12 cellular contexts compared by ENCODE assay signal in the genomic region with DNA sequence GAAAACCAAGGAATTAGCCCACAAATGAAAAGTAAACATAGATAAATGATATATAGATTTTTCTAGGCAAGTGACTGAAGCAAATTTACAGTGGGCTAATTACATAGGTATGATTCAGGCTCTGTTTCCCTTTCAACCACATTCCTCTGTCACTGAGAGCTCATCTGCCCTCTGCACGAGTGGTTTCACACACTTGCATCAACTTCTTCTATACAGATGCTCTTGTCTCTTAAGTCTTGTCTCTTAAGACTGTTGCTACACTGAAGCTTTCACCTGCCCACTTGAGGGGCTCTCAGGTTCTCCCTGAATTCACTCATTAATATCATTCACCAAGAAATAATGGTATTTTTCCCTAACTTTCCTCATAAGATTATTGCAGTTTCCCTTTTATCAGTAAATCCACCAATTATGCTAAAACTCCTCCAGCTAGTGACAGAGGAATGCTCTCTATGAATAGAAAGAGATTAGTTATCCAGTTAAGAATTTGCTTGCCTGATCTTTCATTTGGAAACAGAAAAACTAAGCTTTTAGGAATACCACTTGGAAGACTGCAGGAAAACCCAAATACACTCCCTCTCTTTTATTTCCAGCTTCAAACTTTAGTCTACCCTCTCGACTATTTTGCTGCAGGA.
DNase-seq lines count a peak whose midpoint lies in the region; ATAC-seq and TF ChIP-seq lines count a peak whose summit lies in the region.
"Had no signal": no experiment of that assay in that cellular context is flagged by ENCODE, and none has a peak within 500 bp of the region (broad histone marks: within the 10 kb centered on the region; RNA-seq: fewer than 3 reads in every experiment).

No MANE protein-coding gene starts in this region.

- H2BK120ac ChIP-seq in neuronal stem cell (ENCODE audit: low read depth, low read length), result no peak overlapping the region

- no CpG with 5 or more reads among the region's 2 CpGs for WGBS in neuronal stem cell (ENCODE audit: extremely low coverage in 2 of 2, insufficient read length in 2 of 2, insufficient replicate concordance in 1 of 2), 2 donors

- no peaks in the 10 kb centered on the region for H3K9me2 ChIP-seq in GM23338 (ENCODE audit: insufficient read depth)

- H3K36me3 Mint-ChIP-seq in GM23338 (ENCODE audit: low read depth), result peaks cover 19% of the 10 kb centered on the region; the same call in 2 of the 3 replicates

- peaks cover 5% of the 10 kb centered on the region for H3K27me3 Mint-ChIP-seq in GM23338 (ENCODE audit: insufficient read depth, low read depth, poor library complexity)

- H3K27ac ChIP-seq in GM23338 (ENCODE audit: low read depth), result peak overlapping the region; percentile 21; the same call in 1 of the 2 replicates
- H3K27ac ChIP-seq in HUES48 (ENCODE audit: low read depth, low read length), result peak overlapping the region; percentile 70
- peak overlapping the region; percentile 53 for H3K27ac ChIP-seq in neuronal stem cell (replicated peaks; ENCODE audit: low read length)
- H3K27ac ChIP-seq: 22Rv1, neutrophil had no signal

- H3K27me3 ChIP-seq in GM23338 (ENCODE audit: insufficient read depth), result no peaks in the 10 kb centered on the region
- no peaks in the 10 kb centered on the region for H3K27me3 ChIP-seq in HUES48 (ENCODE audit: control insufficient read depth, insufficient read depth, low read length)
- no peaks in the 10 kb centered on the region for H3K27me3 ChIP-seq in neuronal stem cell (ENCODE audit: control insufficient read depth in 3 of 3, insufficient read depth in 3 of 3, low read depth in 1 of 3, low read length in 3 of 3)
- H3K27me3 ChIP-seq: neutrophil had no signal

- H4K20me1 ChIP-seq in GM23338 (replicated peaks; ENCODE audit: insufficient read depth), result no peaks in the 10 kb centered on the region

- H3K4me2 ChIP-seq in GM23338 (0 out of 2 replicates have a peak overlapping the region, but pooled peaks have one; percentile 10), neuronal stem cell (ENCODE audit: insufficient read depth, low read length, poor library complexity, severe bottlenecking) (no peak overlapping the region)

- no peak overlapping the region for H4K8ac ChIP-seq in neuronal stem cell (ENCODE audit: low read depth, low read length)

- H3K9me3 ChIP-seq in HUES48 (ENCODE audit: control insufficient read depth, insufficient read depth, low read length) (0 out of 2 replicates have a peak, but pooled peaks cover 6% of the 10 kb centered on the region), neuronal stem cell (replicated peaks in 1 of 2; ENCODE audit: control insufficient read depth in 2 of 2, insufficient read depth in 1 of 2, low read depth in 1 of 2, low read length in 2 of 2) (peaks cover 0 to 2% of the 10 kb centered on the region in 2 donors)
- H3K9me3 ChIP-seq: neutrophil had no signal

- H2BK15ac ChIP-seq in neuronal stem cell (ENCODE audit: low read length), result no peak overlapping the region

- peaks cover 70% of the 10 kb centered on the region for H3K79me2 ChIP-seq in GM23338 (replicated peaks; ENCODE audit: insufficient read depth)

- H3K4me1 ChIP-seq in GM23338 (ENCODE audit: insufficient read depth), result peaks cover 44% of the 10 kb centered on the region
- peaks cover 54% of the 10 kb centered on the region for H3K4me1 ChIP-seq in HUES48 (ENCODE audit: control insufficient read depth, insufficient read depth, low read length)
- peaks cover 0 to 13% of the 10 kb centered on the region in 2 donors for H3K4me1 ChIP-seq in neuronal stem cell (ENCODE audit: control insufficient read depth in 2 of 2, insufficient read depth in 1 of 2, low read depth in 1 of 2, low read length in 2 of 2)

- H4K91ac ChIP-seq in neuronal stem cell (ENCODE audit: low read depth, low read length, poor library complexity), result no peak overlapping the region

- no peak overlapping the region for H3K18ac ChIP-seq in neuronal stem cell (ENCODE audit: low read length)

- no peak overlapping the region for H3K23ac ChIP-seq in neuronal stem cell (ENCODE audit: low read depth, low read length, poor library complexity)

- H3F3A ChIP-seq in GM23338 (replicated peaks; ENCODE audit: low read depth), result no peaks in the 10 kb centered on the region

- no peaks in the 10 kb centered on the region for H3K79me1 ChIP-seq in neuronal stem cell (ENCODE audit: low read depth, low read length)

- H3K27ac Mint-ChIP-seq in GM23338, result no peak overlapping the region
- H3K27ac Mint-ChIP-seq: activated naive CD4-positive, alpha-beta T cell treated with anti-CD3 and anti-CD28 coated beads, Interleukin-2, amount 50 U/mL, for 24 hours had no signal

- H3K4ac ChIP-seq in neuronal stem cell (ENCODE audit: low read length), result no peak overlapping the region

- H3K14ac ChIP-seq in neuronal stem cell (ENCODE audit: low read length), result no peak overlapping the region

- no peak overlapping the region for H2AFZ ChIP-seq in GM23338
- no peak overlapping the region for H2AFZ ChIP-seq in neuronal stem cell (ENCODE audit: low read length)

- H3K36me3 ChIP-seq in GM23338 (ENCODE audit: insufficient read depth) (no peaks in the 10 kb centered on the region), HUES48 (ENCODE audit: control insufficient read depth, insufficient read depth, low read length) (no peaks in the 10 kb centered on the region), neuronal stem cell (replicated peaks in 1 of 2; ENCODE audit: control insufficient read depth in 2 of 2, insufficient read depth in 2 of 2, low read length in 2 of 2) (peaks cover 0 to 2% of the 10 kb centered on the region in 2 donors)
- H3K36me3 ChIP-seq: neutrophil had no signal

- H3K9me3 Mint-ChIP-seq in GM23338, result peaks cover 16% of the 10 kb centered on the region
- H3K9me3 Mint-ChIP-seq: activated naive CD4-positive, alpha-beta T cell treated with anti-CD3 and anti-CD28 coated beads, Interleukin-2, amount 50 U/mL, for 24 hours had no signal

- TF ChIP-seq CTCF in GM23338 (conservative IDR thresholded peaks at IDR 0.05; ENCODE audit: low read depth in 2 of 2), result no peak

- H2BK12ac ChIP-seq in neuronal stem cell (ENCODE audit: low read length), result no peak overlapping the region

- no peak overlapping the region for H3K4me3 Mint-ChIP-seq in GM23338
- H3K4me3 Mint-ChIP-seq: activated naive CD4-positive, alpha-beta T cell treated with anti-CD3 and anti-CD28 coated beads, Interleukin-2, amount 50 U/mL, for 24 hours had no signal

- DNase-seq in DMS 273 (lab: John Stamatoyannopoulos, UW; ENCODE audit: unreplicated experiment) (peak; percentile 27), DMS 273 treated with DMSO at 0.1 percent for 48 hours (lab: John Stamatoyannopoulos, UW) (no peak), GM23338 (ENCODE audit: low spot score) (no peak), neuronal stem cell (ENCODE audit: low spot score) (no peak), NCI-H446 (lab: John Stamatoyannopoulos, UW) (no peak), KBM-7 (no peak)
- DNase-seq: NCI-H1436 treated with DMSO at 0.1 percent for 48 hours had no signal

- H2BK5ac ChIP-seq in neuronal stem cell (ENCODE audit: low read length), result no peak overlapping the region

- in situ Hi-C loops in KBM-7 (cut with MboI; ENCODE audit: low pct_unique_long_range_greater_than_20kb, low sequenced_read_pairs), result no loop called here

- H3K4me3 ChIP-seq in GM23338 (no peak overlapping the region), HUES48 (ENCODE audit: low read depth, low read length) (no peak overlapping the region), neuronal stem cell (ENCODE audit: low read length in 2 of 2) (no peak overlapping the region)

- H3K4me1 Mint-ChIP-seq in GM23338, result peaks cover 35% of the 10 kb centered on the region
- H3K4me1 Mint-ChIP-seq: activated naive CD4-positive, alpha-beta T cell treated with anti-CD3 and anti-CD28 coated beads, Interleukin-2, amount 50 U/mL, for 24 hours had no signal

- H3K9ac ChIP-seq in HUES48 (ENCODE audit: low read depth, low read length), result no peak overlapping the region
- H3K9ac ChIP-seq in neuronal stem cell (ENCODE audit: low read depth, low read length, poor library complexity), result no peak overlapping the region

- ATAC-seq in GM23338 (peak; percentile 47; the same call in 2 of the 3 replicates), GM21786 (IDR thresholded peaks at IDR 0.05; ENCODE audit: unreplicated experiment) (no peak)

- H2AK5ac ChIP-seq in neuronal stem cell (ENCODE audit: low read depth, low read length), result no peak overlapping the region

TF ChIP-seq in GM23338, 12 proteins besides CTCF, POLR2A, EP300 and RAD21 (continues in another document):
- TF ChIP-seq CREB1 (CRISPR knock-in tag; IDR thresholded peaks at IDR 0.05; ENCODE audit: low read depth) (no peak), EZH2phosphoT487 (IDR thresholded peaks at IDR 0.05; ENCODE audit: unreplicated experiment) (no peak), JUNB (IDR thresholded peaks at IDR 0.05; ENCODE audit: unreplicated experiment) (no peak)
- TF ChIP-seq, protein P1, sequence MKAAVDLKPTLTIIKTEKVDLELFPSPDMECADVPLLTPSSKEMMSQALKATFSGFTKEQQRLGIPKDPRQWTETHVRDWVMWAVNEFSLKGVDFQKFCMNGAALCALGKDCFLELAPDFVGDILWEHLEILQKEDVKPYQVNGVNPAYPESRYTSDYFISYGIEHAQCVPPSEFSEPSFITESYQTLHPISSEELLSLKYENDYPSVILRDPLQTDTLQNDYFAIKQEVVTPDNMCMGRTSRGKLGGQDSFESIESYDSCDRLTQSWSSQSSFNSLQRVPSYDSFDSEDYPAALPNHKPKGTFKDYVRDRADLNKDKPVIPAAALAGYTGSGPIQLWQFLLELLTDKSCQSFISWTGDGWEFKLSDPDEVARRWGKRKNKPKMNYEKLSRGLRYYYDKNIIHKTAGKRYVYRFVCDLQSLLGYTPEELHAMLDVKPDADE (IDR thresholded peaks at IDR 0.05), result no peak
